1 cellular context compared by ENCODE assay signal in the genomic region with DNA sequence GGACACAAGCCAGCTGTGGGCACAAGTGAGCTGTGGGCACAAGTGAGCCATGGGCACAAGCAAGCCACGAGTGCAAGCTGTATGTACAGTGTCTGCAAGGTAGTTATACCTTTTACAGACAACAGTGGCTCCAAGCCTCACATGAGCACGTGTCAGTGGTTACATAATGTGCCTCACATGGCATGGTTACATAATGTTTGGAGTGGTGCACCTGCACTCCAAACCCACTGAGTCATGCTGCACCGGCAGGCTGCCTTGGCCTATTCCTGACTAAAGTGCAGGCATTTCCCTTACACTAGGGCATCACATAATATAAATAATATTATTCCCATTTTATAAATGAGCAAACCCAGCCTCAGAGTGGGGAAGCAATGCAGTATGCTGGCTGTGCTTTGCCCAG.
TF ChIP-seq lines count a peak whose summit lies in the region.

No MANE protein-coding gene starts in this region.

TF ChIP-seq in HepG2, 621 proteins besides CTCF, POLR2A, EP300 and RAD21 (continued from another document):
- no peak for TF ChIP-seq GTF2F1 (IDR thresholded peaks at IDR 0.05; ENCODE audit: low read length)
- TF ChIP-seq, protein P1, sequence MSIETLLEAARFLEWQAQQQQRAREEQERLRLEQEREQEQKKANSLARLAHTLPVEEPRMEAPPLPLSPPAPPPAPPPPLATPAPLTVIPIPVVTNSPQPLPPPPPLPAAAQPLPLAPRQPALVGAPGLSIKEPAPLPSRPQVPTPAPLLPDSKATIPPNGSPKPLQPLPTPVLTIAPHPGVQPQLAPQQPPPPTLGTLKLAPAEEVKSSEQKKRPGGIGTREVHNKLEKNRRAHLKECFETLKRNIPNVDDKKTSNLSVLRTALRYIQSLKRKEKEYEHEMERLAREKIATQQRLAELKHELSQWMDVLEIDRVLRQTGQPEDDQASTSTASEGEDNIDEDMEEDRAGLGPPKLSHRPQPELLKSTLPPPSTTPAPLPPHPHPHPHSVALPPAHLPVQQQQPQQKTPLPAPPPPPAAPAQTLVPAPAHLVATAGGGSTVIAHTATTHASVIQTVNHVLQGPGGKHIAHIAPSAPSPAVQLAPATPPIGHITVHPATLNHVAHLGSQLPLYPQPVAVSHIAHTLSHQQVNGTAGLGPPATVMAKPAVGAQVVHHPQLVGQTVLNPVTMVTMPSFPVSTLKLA (IDR thresholded peaks at IDR 0.05), result peak; percentile 56
- TF ChIP-seq NBN (conservative IDR thresholded peaks at IDR 0.05), result no peak
- no peak for TF ChIP-seq NFE2L1 (CRISPR knock-in tag; IDR thresholded peaks at IDR 0.05; ENCODE audit: borderline replicate concordance)
- TF ChIP-seq MBD4 (IDR thresholded peaks at IDR 0.05; ENCODE audit: borderline replicate concordance, low read length), result no peak
- TF ChIP-seq ARNTL (CRISPR knock-in tag; IDR thresholded peaks at IDR 0.05), result 0 out of 2 replicates have a peak, but pooled peaks have one; percentile 34
- TF ChIP-seq RORA (CRISPR knock-in tag; IDR thresholded peaks at IDR 0.05), result no peak
- TF ChIP-seq, protein P2, sequence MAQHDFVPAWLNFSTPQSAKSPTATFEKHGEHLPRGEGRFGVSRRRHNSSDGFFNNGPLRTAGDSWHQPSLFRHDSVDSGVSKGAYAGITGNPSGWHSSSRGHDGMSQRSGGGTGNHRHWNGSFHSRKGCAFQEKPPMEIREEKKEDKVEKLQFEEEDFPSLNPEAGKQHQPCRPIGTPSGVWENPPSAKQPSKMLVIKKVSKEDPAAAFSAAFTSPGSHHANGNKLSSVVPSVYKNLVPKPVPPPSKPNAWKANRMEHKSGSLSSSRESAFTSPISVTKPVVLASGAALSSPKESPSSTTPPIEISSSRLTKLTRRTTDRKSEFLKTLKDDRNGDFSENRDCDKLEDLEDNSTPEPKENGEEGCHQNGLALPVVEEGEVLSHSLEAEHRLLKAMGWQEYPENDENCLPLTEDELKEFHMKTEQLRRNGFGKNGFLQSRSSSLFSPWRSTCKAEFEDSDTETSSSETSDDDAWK (CRISPR knock-in tag; IDR thresholded peaks at IDR 0.05), result no peak
- peak; percentile 55; the same call in 1 of the 2 replicates for TF ChIP-seq ZNF7 (CRISPR knock-in tag; IDR thresholded peaks at IDR 0.05)
- no peak for TF ChIP-seq CBX1 (IDR thresholded peaks at IDR 0.05; ENCODE audit: low read depth)
TF ChIP-seq in HepG2: peak in this region for 4.
